In genomic region chr3:154142608-154143007, GRCh38 we compare ENCODE assay signal across 22 cellular contexts. TPM values are rescaled to one million over a fixed set of nuclear protein-coding genes. Genes with fewer than 3 reads are reported as not detected.
A peak's percentile ranks its signal among the peaks of the same experiment; 100 is the strongest.
DNase-seq lines count a peak whose midpoint lies in the region; ATAC-seq, FAIRE-seq and TF ChIP-seq lines count a peak whose summit lies in the region.
"Had no signal": no experiment of that assay in that cellular context is flagged by ENCODE, and none has a peak within 500 bp of the region (broad histone marks: within the 10 kb centered on the region; RNA-seq: fewer than 3 reads in every experiment).

No MANE protein-coding gene starts in this region.

- BruUV-seq in mammary epithelial cell (replicated peaks; lab: Mats Ljungman, UMichigan): no TSS peak
- no TSS peak for BruUV-seq in MCF 10A (replicated peaks; lab: Mats Ljungman, UMichigan)

- dilution Hi-C loops in mammary epithelial cell (cut with HindIII; ENCODE audit: low sequenced_read_pairs) (no loop called here), keratinocyte (cut with MboI; ENCODE audit: extremely low pct_ligation_motif_present, low sequenced_read_pairs) (no loop called here)

- no peaks in the 10 kb centered on the region for H4K20me1 ChIP-seq in mammary epithelial cell (ENCODE audit: insufficient read depth, low read length)
- H4K20me1 ChIP-seq in keratinocyte (ENCODE audit: control insufficient read depth, extremely low read depth, insufficient read depth, low read length): no peaks in the 10 kb centered on the region

- H3K36me3 Mint-ChIP-seq in MCF 10A (ENCODE audit: insufficient read depth, unreplicated experiment): no peaks in the 10 kb centered on the region

- H3K4me1 ChIP-seq in mammary epithelial cell (ENCODE audit: insufficient read depth, low read length): no peaks in the 10 kb centered on the region
- peaks cover 3% of the 10 kb centered on the region for H3K4me1 ChIP-seq in keratinocyte (ENCODE audit: control insufficient read depth, extremely low read depth, insufficient read depth, low read length)

- H3K4me1 Mint-ChIP-seq in MCF 10A (ENCODE audit: insufficient read depth, unreplicated experiment): peaks cover 10% of the 10 kb centered on the region

- TF ChIP-seq CTCF in mammary epithelial cell (conservative IDR thresholded peaks at IDR 0.05 in 1 of 2, IDR thresholded peaks at IDR 0.05 in 1 of 2; ENCODE audit: extremely low read depth in 1 of 2, insufficient read depth in 1 of 2, low read depth in 1 of 2, low read length in 2 of 2) (no peak), MCF 10A (IDR thresholded peaks at IDR 0.05; ENCODE audit: unreplicated experiment) (no peak), choroid plexus epithelial cell (conservative IDR thresholded peaks at IDR 0.05; ENCODE audit: low read depth, low read length) (no peak), keratinocyte (optimal IDR thresholded peaks at IDR 0.05 in 1 of 3, IDR thresholded peaks at IDR 0.05 in 1 of 3, conservative IDR thresholded peaks at IDR 0.05 in 1 of 3; ENCODE audit: extremely low read depth in 1 of 3, insufficient read depth in 2 of 3, low read length in 3 of 3) (no peak), GM10266 (IDR thresholded peaks at IDR 0.05; ENCODE audit: control insufficient read depth, insufficient read depth, low read depth, missing control alignments) (no peak)

- intact Hi-C loops in mammary epithelial cell (cut with micrococcal nuclease) (no loop called here), MCF 10A (cut with micrococcal nuclease) (no loop called here), sciatic nerve (cut with DNase I) (no loop called here)

- H3K9ac ChIP-seq in mammary epithelial cell (ENCODE audit: insufficient read depth, low read length) (no peak overlapping the region), keratinocyte (ENCODE audit: control insufficient read depth, extremely low read depth, insufficient read depth, low read length) (no peak overlapping the region)

- H3K36me3 ChIP-seq in mammary epithelial cell (ENCODE audit: insufficient read depth, low read length) (no peaks in the 10 kb centered on the region), keratinocyte (ENCODE audit: control insufficient read depth in 2 of 2, extremely low read depth in 1 of 2, insufficient read depth in 2 of 2, low read length in 2 of 2) (no peaks in the 10 kb centered on the region)

- ATAC-seq in sciatic nerve: no peak
- ATAC-seq: GM23338 had no signal

- H3K27ac ChIP-seq in mammary epithelial cell (ENCODE audit: insufficient read depth, low read depth, low read length) (no peak overlapping the region), keratinocyte (ENCODE audit: control insufficient read depth, insufficient read depth, low read length) (no peak overlapping the region)
- H3K27ac ChIP-seq: 22Rv1, PC-9 had no signal

- FAIRE-seq in keratinocyte (lab: Jason Lieb, UNC): peak; percentile 69
- FAIRE-seq in GM12892 (lab: Jason Lieb, UNC): no peak

- H2AFZ ChIP-seq in mammary epithelial cell (ENCODE audit: low read depth, low read length) (no peak overlapping the region), keratinocyte (ENCODE audit: control insufficient read depth, low read length) (no peak overlapping the region)
- H2AFZ ChIP-seq: GM23338, PC-9 had no signal

- H3K4me2 ChIP-seq in mammary epithelial cell (ENCODE audit: insufficient read depth, low read depth, low read length) (no peak overlapping the region), keratinocyte (ENCODE audit: control insufficient read depth, extremely low read depth, insufficient read depth, low read depth, low read length) (no peak overlapping the region)
- H3K4me2 ChIP-seq: GM23338, PC-9 had no signal

- H3K9me3 ChIP-seq in mammary epithelial cell (replicated peaks; ENCODE audit: insufficient read depth, low read length) (no peaks in the 10 kb centered on the region), keratinocyte (ENCODE audit: control insufficient read depth, low read depth, low read length) (no peaks in the 10 kb centered on the region)

- no peaks in the 10 kb centered on the region for H3K27me3 ChIP-seq in mammary epithelial cell (ENCODE audit: insufficient read depth, low read length)
- no peaks in the 10 kb centered on the region for H3K27me3 ChIP-seq in keratinocyte (ENCODE audit: control insufficient read depth, extremely low read depth, insufficient read depth, low read length)

- H3K79me2 ChIP-seq in mammary epithelial cell (ENCODE audit: insufficient read depth, low read length) (no peaks in the 10 kb centered on the region), keratinocyte (ENCODE audit: control insufficient read depth, insufficient read depth, low read length) (no peaks in the 10 kb centered on the region)

- no peak overlapping the region for H3K27ac Mint-ChIP-seq in MCF 10A (ENCODE audit: low read depth, unreplicated experiment)
- H3K27ac Mint-ChIP-seq: GM23338 had no signal

- H3K4me3 ChIP-seq in mammary epithelial cell (replicated peaks in 1 of 3; ENCODE audit: insufficient read depth in 1 of 3, low read depth in 2 of 3, low read length in 3 of 3) (no peak overlapping the region), choroid plexus epithelial cell (ENCODE audit: low read depth, low read length) (no peak overlapping the region), keratinocyte (ENCODE audit: control insufficient read depth in 2 of 3, extremely low read depth in 1 of 3, insufficient read depth in 2 of 3, low read depth in 1 of 3, low read length in 3 of 3) (no peak overlapping the region)
- H3K4me3 ChIP-seq: GM23338, PC-9 had no signal

- H3K9me1 ChIP-seq in keratinocyte (ENCODE audit: control insufficient read depth, extremely low read depth, insufficient read depth, low read length): no peaks in the 10 kb centered on the region

- POLR2A ChIA-PET in MCF 10A (lab: Yijun Ruan, JAX): no interaction called here

- no peak for TF ChIP-seq POLR2A in GM12892 (IDR thresholded peaks at IDR 0.05; ENCODE audit: low read depth, low read length)

- H3K27me3 Mint-ChIP-seq in MCF 10A (ENCODE audit: insufficient read depth, unreplicated experiment): no peaks in the 10 kb centered on the region

- H3K9me3 Mint-ChIP-seq in MCF 10A (ENCODE audit: unreplicated experiment): no peaks in the 10 kb centered on the region
- H3K9me3 Mint-ChIP-seq: GM23338, H9 had no signal

- in situ Hi-C loops in mammary epithelial cell (cut with MboI; ENCODE audit: low sequenced_read_pairs in 2 of 2): no loop called here

- DNase-seq in mammary epithelial cell (peak; percentile 70), MCF 10A (ENCODE audit: unreplicated experiment) (no peak), choroid plexus epithelial cell (ENCODE audit: low read depth) (peak; percentile 61), keratinocyte (ENCODE audit: low read depth, low spot score) (no peak), GM12892 (ENCODE audit: insufficient read length) (no peak), sciatic nerve (ENCODE audit: low spot score) (no peak), GM10266 (ENCODE audit: extremely low spot score) (no peak), COR-L47 (lab: John Stamatoyannopoulos, UW) (no peak)
- DNase-seq: ACHN, DMS153, H9, IMR-90, KG1, MM.1S, NCI-H2029, NCI-H446 treated with DMSO at 0.1 percent for 48 hours, NCI-H526 treated with DMSO at 0.1 percent for 48 hours, PC-9, RPMI8226, SHP77 treated with DMSO at 0.1 percent for 48 hours had no signal

- H3K4me3 Mint-ChIP-seq in MCF 10A (ENCODE audit: unreplicated experiment): no peak overlapping the region
- H3K4me3 Mint-ChIP-seq: GM23338, H9 had no signal

- CTCF ChIA-PET in mammary epithelial cell (lab: Charles Lee; ENCODE audit: low non-redundant PET): no interaction called here
- CTCF ChIA-PET in MCF 10A (lab: Yijun Ruan, JAX): interaction anchor here (1.4 kb wide), 1 partner anchor 110 kb away, joined by 3 read pairs; no protein-coding TSS in a partner anchor

- 79% methylated on average over 2 of the region's 2 CpGs for WGBS in mammary epithelial cell (ENCODE audit: low coverage, missing lambda C conversion rate)

RNA-seq across cellular contexts. Expression of gene ARHGEF26, which starts 21.4 kb away (rescaled TPM):
- total RNA-seq in mammary epithelial cell: 10 to 100 TPM in 1 of 2 donors, 1 to 10 TPM in 1; 2.7 to 12.2 TPM
- polyA plus RNA-seq in mammary epithelial cell: 1.2 TPM
- polyA minus RNA-seq in mammary epithelial cell: not detected
- total RNA-seq in MCF 10A (2022): 0.29 and 0.63 TPM in 2 replicates
- polyA plus RNA-seq in keratinocyte: 1.4 to 2.2 TPM (median 2.0 TPM) in 3 replicates
- 0.90 TPM for polyA plus RNA-seq in keratinocyte (2011; ENCODE audit: low read depth)
- polyA plus RNA-seq in keratinocyte (2011; cell fraction: cytosol; rRNA removed): 1.4 and 1.8 TPM in 2 replicates
- polyA plus RNA-seq in keratinocyte (2011; cell fraction: nucleus; rRNA removed): 4.7 and 5.5 TPM in 2 replicates
- 2.7 and 3.3 TPM in 2 replicates for polyA plus RNA-seq in keratinocyte (2012; ENCODE audit: low replicate concordance)
- 1.3 to 3.7 TPM (median 3.3 TPM) in 3 replicates for polyA minus RNA-seq in keratinocyte
- polyA minus RNA-seq in keratinocyte (2011; cell fraction: cytosol; rRNA and poly(A)+ RNA removed): 1.3 TPM
- polyA minus RNA-seq in keratinocyte (2011; cell fraction: nucleus; rRNA and poly(A)+ RNA removed): 4.2 and 6.3 TPM in 2 replicates
- 0.08 TPM for polyA plus RNA-seq in GM12892 (2012; ENCODE audit: missing spikeins)
- total RNA-seq in sciatic nerve: 23.9 TPM

Comparison
In these comparisons a context has a peak if more than half of its experiments do, and no peak if none do; other contexts are left out.
1. DNase-seq: peak in mammary epithelial cell (single experiment) and choroid plexus epithelial cell (single experiment); none in MCF 10A (single experiment), keratinocyte (single experiment), GM12892 (single experiment), sciatic nerve (single experiment), GM10266 (single experiment) and COR-L47 (single experiment).